ENCODE assay signal across 8 cellular contexts in genomic region chr5:172837640-172838039, GRCh38. TPM values are rescaled to one million over a fixed set of nuclear protein-coding genes. Genes with fewer than 3 reads are reported as not detected.
DNase-seq lines count a peak whose midpoint lies in the region; ATAC-seq, FAIRE-seq and TF ChIP-seq lines count a peak whose summit lies in the region.

No MANE protein-coding gene starts in this region.

- H4K20me1 ChIP-seq in PC-9 (ENCODE audit: insufficient read depth) = 0 out of 2 replicates have a peak, but pooled peaks cover 3% of the 10 kb centered on the region

- no peak overlapping the region for H3K4me3 ChIP-seq in PC-9

- TF ChIP-seq CTCF in progenitor cell of endocrine pancreas (IDR thresholded peaks at IDR 0.05; ENCODE audit: unreplicated experiment) (no peak), PC-9 (conservative IDR thresholded peaks at IDR 0.05) (no peak), D721Med (IDR thresholded peaks at IDR 0.05; ENCODE audit: insufficient read depth, missing control alignments) (no peak)

- DNase-seq in stimulated activated CD4-positive, alpha-beta T cell treated with anti-CD3 and anti-CD28 coated beads, Interleukin-1b, Interleukin-23, amount 100 ng/mL, for 48 hours = peak; percentile 22
- no peak for DNase-seq in stimulated activated CD4-positive, alpha-beta T cell treated with anti-CD3 and anti-CD28 coated beads, Interleukin-2, amount 100 ng/mL, for 48 hours
- DNase-seq in NCI-H2196 (lab: John Stamatoyannopoulos, UW; ENCODE audit: unreplicated experiment) (peak; percentile 87), progenitor cell of endocrine pancreas (ENCODE audit: low spot score, unreplicated experiment) (no peak), PC-9 (no peak), D721Med (ENCODE audit: insufficient read length, low spot score) (no peak)

- H3K27ac ChIP-seq in PC-9 = no peak overlapping the region

- H3K4me1 Mint-ChIP-seq in activated naive CD8-positive, alpha-beta T cell (ENCODE audit: low read depth) = peaks cover 44% of the 10 kb centered on the region
- peaks cover 28% of the 10 kb centered on the region for H3K4me1 Mint-ChIP-seq in progenitor cell of endocrine pancreas (ENCODE audit: low read depth)

- CTCF ChIA-PET in PC-9 (lab: Charles Lee) = no interaction called here

- peak overlapping the region; percentile 75 for H3K27ac Mint-ChIP-seq in activated naive CD8-positive, alpha-beta T cell
- H3K27ac Mint-ChIP-seq in progenitor cell of endocrine pancreas = peak overlapping the region; percentile 92

- peak; percentile 79 for ATAC-seq in HG02798 (IDR thresholded peaks at IDR 0.05; ENCODE audit: poor library complexity, unreplicated experiment)

- peak overlapping the region; percentile 65 for H3K4me3 Mint-ChIP-seq in activated naive CD8-positive, alpha-beta T cell
- H3K4me3 Mint-ChIP-seq in progenitor cell of endocrine pancreas (ENCODE audit: low read depth) = peak overlapping the region; percentile 11

- POLR2A ChIA-PET in PC-9 (lab: Charles Lee; ENCODE audit: unreplicated experiment) = no interaction called here

- no peaks in the 10 kb centered on the region for H3K9me2 ChIP-seq in PC-9 (ENCODE audit: insufficient read depth)

- no peak overlapping the region for H3K4me2 ChIP-seq in PC-9

- H2AFZ ChIP-seq in PC-9 = no peak overlapping the region

- H3K9me3 Mint-ChIP-seq in activated naive CD8-positive, alpha-beta T cell (ENCODE audit: low read depth) = no peaks in the 10 kb centered on the region
- no peaks in the 10 kb centered on the region for H3K9me3 Mint-ChIP-seq in progenitor cell of endocrine pancreas (ENCODE audit: low read depth)

- intact Hi-C loops in PC-9 (cut with micrococcal nuclease; ENCODE audit: unreplicated experiment) = no loop called here

- H3K36me3 Mint-ChIP-seq in activated naive CD8-positive, alpha-beta T cell = peaks cover 8% of the 10 kb centered on the region
- H3K36me3 Mint-ChIP-seq in progenitor cell of endocrine pancreas (ENCODE audit: insufficient read depth) = peaks cover 7% of the 10 kb centered on the region

- no peak for FAIRE-seq in D721Med (lab: Jason Lieb, UNC)

- H3K4me1 ChIP-seq in PC-9 (replicated peaks; ENCODE audit: insufficient read depth) = peaks cover 16% of the 10 kb centered on the region

- peaks cover 49% of the 10 kb centered on the region for H3K79me2 ChIP-seq in PC-9 (ENCODE audit: low read depth)

- H3K27me3 Mint-ChIP-seq in activated naive CD8-positive, alpha-beta T cell = no peaks in the 10 kb centered on the region
- H3K27me3 Mint-ChIP-seq in progenitor cell of endocrine pancreas = no peaks in the 10 kb centered on the region

- no peaks in the 10 kb centered on the region for H3K36me3 ChIP-seq in PC-9 (ENCODE audit: low read depth)

- H3K27me3 ChIP-seq in PC-9 (ENCODE audit: insufficient read depth, low read depth) = no peaks in the 10 kb centered on the region

- BruUV-seq in PC-9 (replicated peaks; lab: Mats Ljungman, UMichigan) = no TSS peak

- H3F3A ChIP-seq in PC-9 (ENCODE audit: insufficient read depth, low read depth) = peaks cover 12% of the 10 kb centered on the region

- no peaks in the 10 kb centered on the region for H3K9me3 ChIP-seq in PC-9 (ENCODE audit: insufficient read depth, low read depth)

RNA-seq across cellular contexts. Expression of gene ERGIC1, which starts 3.6 kb away (rescaled TPM):
- total RNA-seq in progenitor cell of endocrine pancreas = 150 and 158 TPM in 2 replicates
- 106 and 159 TPM in 2 replicates for total RNA-seq in PC-9 (2021)

Comparison
In these comparisons a context has a peak if more than half of its experiments do, and no peak if none do; other contexts are left out.
1. DNase-seq: peak in stimulated activated CD4-positive, alpha-beta T cell treated with anti-CD3 and anti-CD28 coated beads, Interleukin-1b, Interleukin-23, amount 100 ng/mL, for 48 hours (single experiment) and NCI-H2196 (single experiment); none in stimulated activated CD4-positive, alpha-beta T cell treated with anti-CD3 and anti-CD28 coated beads, Interleukin-2, amount 100 ng/mL, for 48 hours (0 of 2), progenitor cell of endocrine pancreas (single experiment), PC-9 (0 of 2) and D721Med (single experiment).